Comparison of ENCODE assay signal across 8 cellular contexts in genomic region chr4:55866290-55866907, GRCh38. TPM values are rescaled to one million over a fixed set of nuclear protein-coding genes. Genes with fewer than 3 reads are reported as not detected.
A peak's percentile ranks its signal among the peaks of the same experiment; 100 is the strongest.
DNase-seq lines count a peak whose midpoint lies in the region; ATAC-seq lines count a peak whose summit lies in the region.

No MANE protein-coding gene starts in this region.

- peaks cover 21 to 41% of the 10 kb centered on the region in 2 donors for H3K36me3 ChIP-seq in duodenal mucosa (ENCODE audit: control insufficient read depth in 1 of 2, insufficient read depth in 2 of 2, low read length in 2 of 2)

- H3K27me3 ChIP-seq in duodenal mucosa (ENCODE audit: control insufficient read depth in 1 of 2, insufficient read depth in 2 of 2, low read length in 2 of 2) = no peaks in the 10 kb centered on the region

- no peak overlapping the region for H3K9ac ChIP-seq in duodenal mucosa (ENCODE audit: low read depth in 1 of 2, low read length in 2 of 2)

- H3K27ac ChIP-seq in duodenal mucosa (ENCODE audit: low read depth, low read length) = peak overlapping the region; percentile 15

- POLR2A ChIA-PET in activated CD4-positive, alpha-beta T cell treated with anti-CD3 and anti-CD28 coated beads, Interleukin-2, amount 10 ng/mL, durations not matched to agents 7 days and 5 days (lab: Charles Lee) = no interaction called here

- peak; percentile 90 for ATAC-seq in HG02884 (IDR thresholded peaks at IDR 0.05; ENCODE audit: unreplicated experiment)
- peak; percentile 90 to 92 for ATAC-seq in natural killer cell treated with Interleukin-12 subunit alpha and Interleukin-12 subunit beta and Interleukin-15 and Interleukin-18, amount 100 ng/mL, for 72 hours

- H3K27me3 Mint-ChIP-seq in activated CD4-positive, alpha-beta T cell treated with anti-CD3 and anti-CD28 coated beads, Interleukin-2, amount 10 ng/mL, durations not matched to agents 7 days and 5 days = no peaks in the 10 kb centered on the region
- no peaks in the 10 kb centered on the region for H3K27me3 Mint-ChIP-seq in natural killer cell treated with Interleukin-12 subunit alpha and Interleukin-12 subunit beta and Interleukin-15 and Interleukin-18, amount 100 ng/mL, for 72 hours

- peaks cover 0 to 11% of the 10 kb centered on the region in 2 donors for H3K4me1 ChIP-seq in duodenal mucosa (ENCODE audit: control insufficient read depth in 1 of 2, insufficient read depth in 2 of 2, low read length in 2 of 2)

- H3K4me1 Mint-ChIP-seq in activated CD4-positive, alpha-beta T cell treated with anti-CD3 and anti-CD28 coated beads, Interleukin-2, amount 10 ng/mL, durations not matched to agents 7 days and 5 days = peaks cover 22% of the 10 kb centered on the region
- peaks cover 16 to 26% of the 10 kb centered on the region in 2 donors for H3K4me1 Mint-ChIP-seq in natural killer cell treated with Interleukin-12 subunit alpha and Interleukin-12 subunit beta and Interleukin-15 and Interleukin-18, amount 100 ng/mL, for 72 hours (ENCODE audit: low read depth in 2 of 2)

- CTCF ChIA-PET in activated CD4-positive, alpha-beta T cell treated with anti-CD3 and anti-CD28 coated beads, Interleukin-2, amount 10 ng/mL, durations not matched to agents 7 days and 5 days (lab: Charles Lee) = interaction anchor here (0.5 to 1.7 kb wide), 4 partner anchors 10 to 1531 kb away, joined by 5 to 7 read pairs (median 6); partner anchors contain the start of gene EXOC1

- H3K36me3 Mint-ChIP-seq in activated CD4-positive, alpha-beta T cell treated with anti-CD3 and anti-CD28 coated beads, Interleukin-2, amount 10 ng/mL, durations not matched to agents 7 days and 5 days (ENCODE audit: low read depth) = peaks cover 31% of the 10 kb centered on the region
- peaks cover 14% of the 10 kb centered on the region for H3K36me3 Mint-ChIP-seq in natural killer cell treated with Interleukin-12 subunit alpha and Interleukin-12 subunit beta and Interleukin-15 and Interleukin-18, amount 100 ng/mL, for 72 hours

- peak overlapping the region; percentile 50 for H3K27ac Mint-ChIP-seq in activated CD4-positive, alpha-beta T cell treated with anti-CD3 and anti-CD28 coated beads, Interleukin-2, amount 10 ng/mL, durations not matched to agents 7 days and 5 days
- peak overlapping the region; percentile 79 to 86 for H3K27ac Mint-ChIP-seq in natural killer cell treated with Interleukin-12 subunit alpha and Interleukin-12 subunit beta and Interleukin-15 and Interleukin-18, amount 100 ng/mL, for 72 hours

- no peak overlapping the region for H3K4me3 Mint-ChIP-seq in activated CD4-positive, alpha-beta T cell treated with anti-CD3 and anti-CD28 coated beads, Interleukin-2, amount 10 ng/mL, durations not matched to agents 7 days and 5 days
- H3K4me3 Mint-ChIP-seq in natural killer cell treated with Interleukin-12 subunit alpha and Interleukin-12 subunit beta and Interleukin-15 and Interleukin-18, amount 100 ng/mL, for 72 hours = peak overlapping the region; percentile 70

- H3K9me3 ChIP-seq in duodenal mucosa (ENCODE audit: control insufficient read depth in 1 of 2, low read length in 2 of 2) = no peaks in the 10 kb centered on the region

- H3K4me3 ChIP-seq in duodenal mucosa (ENCODE audit: low read depth in 1 of 2, low read length in 2 of 2) = no peak overlapping the region

- no peaks in the 10 kb centered on the region for H3K9me3 Mint-ChIP-seq in activated CD4-positive, alpha-beta T cell treated with anti-CD3 and anti-CD28 coated beads, Interleukin-2, amount 10 ng/mL, durations not matched to agents 7 days and 5 days
- no peaks in the 10 kb centered on the region for H3K9me3 Mint-ChIP-seq in natural killer cell treated with Interleukin-12 subunit alpha and Interleukin-12 subunit beta and Interleukin-15 and Interleukin-18, amount 100 ng/mL, for 72 hours

- DNase-seq in activated CD4-positive, alpha-beta T cell treated with anti-CD3 and anti-CD28 coated beads, Interleukin-2, amount 10 ng/mL, durations not matched to agents 7 days and 5 days = no peak
- DNase-seq in activated CD4-positive, alpha-beta T cell treated with anti-CD3 and anti-CD28 coated beads, Interleukin-2, amount 50 U/mL, for 48 hours = no peak
- DNase-seq in OCI-M1 (lab: John Stamatoyannopoulos, UW) (peak; percentile 80), NCI-H2227 treated with DMSO at 0.1 percent for 48 hours (lab: John Stamatoyannopoulos, UW) (no peak), Ammon's horn (ENCODE audit: low spot score) (no peak)
- no peak for DNase-seq in natural killer cell treated with Interleukin-12 subunit alpha and Interleukin-12 subunit beta and Interleukin-15 and Interleukin-18, amount 100 ng/mL, for 72 hours (ENCODE audit: low spot score)

RNA-seq across cellular contexts. Expression of gene EXOC1, which starts 13.0 kb away (rescaled TPM):
- total RNA-seq in activated CD4-positive, alpha-beta T cell treated with anti-CD3 and anti-CD28 coated beads, Interleukin-2, amount 10 ng/mL, durations not matched to agents 7 days and 5 days = 10 to 100 TPM; 30.3 to 32.3 TPM
- total RNA-seq in natural killer cell treated with Interleukin-12 subunit alpha and Interleukin-12 subunit beta and Interleukin-15 and Interleukin-18, amount 100 ng/mL, for 72 hours = 10 to 100 TPM; 22.1 to 26.1 TPM

RNA-seq across cellular contexts. Expression of gene EXOC1L, which starts 46.8 kb away (rescaled TPM):
- not detected for total RNA-seq in activated CD4-positive, alpha-beta T cell treated with anti-CD3 and anti-CD28 coated beads, Interleukin-2, amount 10 ng/mL, durations not matched to agents 7 days and 5 days
- not detected for total RNA-seq in natural killer cell treated with Interleukin-12 subunit alpha and Interleukin-12 subunit beta and Interleukin-15 and Interleukin-18, amount 100 ng/mL, for 72 hours
